Comparison of ENCODE assay signal across 9 cellular contexts in genomic region chr12:45575823-45576448, GRCh38.
DNase-seq lines count a peak whose midpoint lies in the region; ATAC-seq lines count a peak whose summit lies in the region.
"Had no signal": no experiment of that assay in that cellular context is flagged by ENCODE, and none has a peak within 500 bp of the region (broad histone marks: within the 10 kb centered on the region; RNA-seq: fewer than 3 reads in every experiment).

No MANE protein-coding gene starts in this region.

- no peak overlapping the region for H3K4me3 Mint-ChIP-seq in stimulated activated naive CD8-positive, alpha-beta T cell treated with anti-CD3 and anti-CD28 coated beads, Interleukin-15, amount 100 ng/mL, for 72 hours

- peak overlapping the region in 1 of 2 donors; percentile 10 for H3K27ac Mint-ChIP-seq in stimulated activated naive CD8-positive, alpha-beta T cell treated with anti-CD3 and anti-CD28 coated beads, Interleukin-15, amount 100 ng/mL, for 72 hours

- no peaks in the 10 kb centered on the region for H3K27me3 Mint-ChIP-seq in stimulated activated naive CD8-positive, alpha-beta T cell treated with anti-CD3 and anti-CD28 coated beads, Interleukin-15, amount 100 ng/mL, for 72 hours

- H3K9me3 Mint-ChIP-seq in stimulated activated naive CD8-positive, alpha-beta T cell treated with anti-CD3 and anti-CD28 coated beads, Interleukin-15, amount 100 ng/mL, for 72 hours: peaks cover 1 to 2% of the 10 kb centered on the region in 2 donors

- peaks cover 12% of the 10 kb centered on the region for H3K4me1 Mint-ChIP-seq in stimulated activated naive CD8-positive, alpha-beta T cell treated with anti-CD3 and anti-CD28 coated beads, Interleukin-15, amount 100 ng/mL, for 72 hours

- ATAC-seq in GM19372 (IDR thresholded peaks at IDR 0.05; ENCODE audit: low read depth, unreplicated experiment) (peak; percentile 67), HG03025 (IDR thresholded peaks at IDR 0.05; ENCODE audit: low FRiP score, unreplicated experiment) (peak; percentile 75)
- ATAC-seq in stimulated activated naive CD8-positive, alpha-beta T cell treated with anti-CD3 and anti-CD28 coated beads, Interleukin-15, amount 100 ng/mL, for 72 hours: peak; percentile 50

- DNase-seq in SIG-M5 (lab: John Stamatoyannopoulos, UW): peak; percentile 43
- DNase-seq in stimulated activated naive CD8-positive, alpha-beta T cell treated with anti-CD3 and anti-CD28 coated beads, Interleukin-15, amount 100 ng/mL, for 72 hours: no peak
- DNase-seq in T-helper 2 cell: no peak
- DNase-seq in activated T-cell treated with anti-CD3 and anti-CD28 coated beads, Interleukin-2, amount 50 U/mL, for 1 hour: no peak
- no peak for DNase-seq in DMS 273 (lab: John Stamatoyannopoulos, UW; ENCODE audit: unreplicated experiment)
- DNase-seq: NCI-H510A; stimulated activated CD4-positive, alpha-beta T cell treated with anti-CD3 and anti-CD28 coated beads, Interleukin-4, amount 100 ng/mL, for 24 hours had no signal
